9 cellular contexts compared by ENCODE assay signal in genomic region chr7:158702944-158703343, GRCh38. TPM values are rescaled to one million over a fixed set of nuclear protein-coding genes. Genes with fewer than 3 reads are reported as not detected.
A peak's percentile ranks its signal among the peaks of the same experiment; 100 is the strongest.
DNase-seq lines count a peak whose midpoint lies in the region; ATAC-seq, FAIRE-seq and TF ChIP-seq lines count a peak whose summit lies in the region.
"Had no signal": no experiment of that assay in that cellular context is flagged by ENCODE, and none has a peak within 500 bp of the region (broad histone marks: within the 10 kb centered on the region; RNA-seq: fewer than 3 reads in every experiment).

No MANE protein-coding gene starts in this region.

- no peak for FAIRE-seq in keratinocyte (lab: Jason Lieb, UNC)

- H3K4me1 ChIP-seq in keratinocyte (ENCODE audit: control insufficient read depth, extremely low read depth, insufficient read depth, low read length): peaks cover 12% of the 10 kb centered on the region

- H3K79me2 ChIP-seq in keratinocyte (ENCODE audit: control insufficient read depth, insufficient read depth, low read length): peaks cover 57% of the 10 kb centered on the region

- H3K27me3 ChIP-seq in keratinocyte (ENCODE audit: control insufficient read depth, extremely low read depth, insufficient read depth, low read length): no peaks in the 10 kb centered on the region

- no peaks in the 10 kb centered on the region for H3K9me3 Mint-ChIP-seq in Calu3 (ENCODE audit: low read depth, unreplicated experiment)
- H3K9me3 Mint-ChIP-seq in HFFc6: no peaks in the 10 kb centered on the region
- no peaks in the 10 kb centered on the region for H3K9me3 Mint-ChIP-seq in activated B cell treated with CpG ODN at 0.5 μM for 24 hours

- no peak for DNase-seq in Calu3
- no peak for DNase-seq in HFFc6
- no peak for DNase-seq in activated B cell treated with CpG ODN at 0.5 μM for 24 hours
- DNase-seq in keratinocyte (ENCODE audit: low read depth, low spot score): no peak
- no peak for DNase-seq in NCI-H2081 treated with DMSO at 0.1 percent for 48 hours (lab: John Stamatoyannopoulos, UW)
- no peak for DNase-seq in cerebellum (ENCODE audit: low spot score)
- DNase-seq: activated CD8-positive, alpha-beta memory T cell treated with anti-CD3 and anti-CD28 coated beads for 24 hours; NCI-H524 had no signal

- TF ChIP-seq CTCF in Calu3 (IDR thresholded peaks at IDR 0.05; ENCODE audit: unreplicated experiment) (no peak), HFFc6 (IDR thresholded peaks at IDR 0.05) (no peak), activated B cell treated with CpG ODN at 0.5 μM for 24 hours (IDR thresholded peaks at IDR 0.05) (no peak), keratinocyte (optimal IDR thresholded peaks at IDR 0.05 in 1 of 3, IDR thresholded peaks at IDR 0.05 in 1 of 3, conservative IDR thresholded peaks at IDR 0.05 in 1 of 3; ENCODE audit: extremely low read depth in 1 of 3, insufficient read depth in 2 of 3, low read length in 3 of 3) (no peak)

- H3K4me1 Mint-ChIP-seq in Calu3 (ENCODE audit: low read depth, unreplicated experiment): peaks cover 47% of the 10 kb centered on the region
- H3K4me1 Mint-ChIP-seq in HFFc6 (ENCODE audit: low read depth): peaks cover 44% of the 10 kb centered on the region
- peaks cover 13% of the 10 kb centered on the region for H3K4me1 Mint-ChIP-seq in activated B cell treated with CpG ODN at 0.5 μM for 24 hours

- H3K27ac Mint-ChIP-seq in Calu3 (ENCODE audit: unreplicated experiment) (no peak overlapping the region), HFFc6 (peak overlapping the region; percentile 62; the same call in 1 of the 2 replicates), activated B cell treated with CpG ODN at 0.5 μM for 24 hours (no peak overlapping the region)

- peaks cover 0 to 9% of the 10 kb centered on the region in 2 experiments for H3K36me3 ChIP-seq in keratinocyte (ENCODE audit: control insufficient read depth in 2 of 2, extremely low read depth in 1 of 2, insufficient read depth in 2 of 2, low read length in 2 of 2)

- no peak overlapping the region for H3K9ac ChIP-seq in keratinocyte (ENCODE audit: control insufficient read depth, extremely low read depth, insufficient read depth, low read length)

- H3K4me2 ChIP-seq in keratinocyte (ENCODE audit: control insufficient read depth, extremely low read depth, insufficient read depth, low read depth, low read length): peak overlapping the region; percentile 93

- ATAC-seq in activated B cell treated with CpG ODN at 0.5 μM for 24 hours (ENCODE audit: low read depth) (no peak), GM21390 (IDR thresholded peaks at IDR 0.05; ENCODE audit: unreplicated experiment) (no peak)

- no peaks in the 10 kb centered on the region for H3K9me1 ChIP-seq in keratinocyte (ENCODE audit: control insufficient read depth, extremely low read depth, insufficient read depth, low read length)

- intact Hi-C loops in Calu3 (cut with micrococcal nuclease; ENCODE audit: unreplicated experiment) (loop anchor here (5.0 kb wide), 1 partner anchor 114 kb away; no protein-coding TSS in a partner anchor), activated B cell treated with CpG ODN at 0.5 μM for 24 hours (cut with micrococcal nuclease) (loop anchor here (5.0 kb wide), 1 partner anchor 91 kb away; no protein-coding TSS in a partner anchor)

- H2AFZ ChIP-seq in keratinocyte (ENCODE audit: control insufficient read depth, low read length): no peak overlapping the region

- CTCF ChIA-PET in Calu3 (lab: Charles Lee): no interaction called here
- CTCF ChIA-PET in activated B cell treated with CpG ODN at 0.5 μM for 24 hours (lab: Charles Lee): no interaction called here

- H3K27me3 Mint-ChIP-seq in Calu3 (ENCODE audit: unreplicated experiment) (no peaks in the 10 kb centered on the region), HFFc6 (ENCODE audit: insufficient read depth) (no peaks in the 10 kb centered on the region), activated B cell treated with CpG ODN at 0.5 μM for 24 hours (no peaks in the 10 kb centered on the region)

- peaks cover 36% of the 10 kb centered on the region for H3K36me3 Mint-ChIP-seq in Calu3 (ENCODE audit: insufficient read depth, unreplicated experiment)
- peaks cover 35% of the 10 kb centered on the region for H3K36me3 Mint-ChIP-seq in HFFc6 (ENCODE audit: low read depth)
- H3K36me3 Mint-ChIP-seq in activated B cell treated with CpG ODN at 0.5 μM for 24 hours (ENCODE audit: low read depth): peaks cover 4% of the 10 kb centered on the region

- H3K4me3 Mint-ChIP-seq in Calu3 (ENCODE audit: low read depth, unreplicated experiment) (peak overlapping the region; percentile 95), HFFc6 (peak overlapping the region; percentile 85), activated B cell treated with CpG ODN at 0.5 μM for 24 hours (peak overlapping the region; percentile 3)

- TSS peak; percentile 54 for BruUV-seq in Calu3 (replicated peaks; lab: Mats Ljungman, UMichigan)

- POLR2A ChIA-PET in activated B cell treated with CpG ODN at 0.5 μM for 24 hours (lab: Charles Lee): no interaction called here

- no peaks in the 10 kb centered on the region for H3K9me3 ChIP-seq in keratinocyte (ENCODE audit: control insufficient read depth, low read depth, low read length)

- dilution Hi-C loops in keratinocyte (cut with MboI; ENCODE audit: extremely low pct_ligation_motif_present, low sequenced_read_pairs): no loop called here

- no peak overlapping the region for H3K4me3 ChIP-seq in keratinocyte (ENCODE audit: control insufficient read depth in 2 of 3, extremely low read depth in 1 of 3, insufficient read depth in 2 of 3, low read depth in 1 of 3, low read length in 3 of 3)

- H3K27ac ChIP-seq in keratinocyte (ENCODE audit: control insufficient read depth, insufficient read depth, low read length): peak overlapping the region; percentile 2

- H4K20me1 ChIP-seq in keratinocyte (ENCODE audit: control insufficient read depth, extremely low read depth, insufficient read depth, low read length): no peaks in the 10 kb centered on the region

RNA-seq across cellular contexts. Expression of gene NCAPG2, which starts 1.7 kb away (rescaled TPM):
- total RNA-seq in Calu3 (2022) (70.1 and 81.7 TPM in 2 replicates), activated B cell treated with CpG ODN at 0.5 μM for 24 hours (8.2 and 11.0 TPM in 2 replicates), cerebellum (21.2 TPM)
- 10 to 100 TPM; 27.1 to 60.3 (median 54.8) TPM for total RNA-seq in HFFc6 (2021; fragmentation: NEBNext Ultra II Directional; extraction: Animal tissue kit (Norgen Biotek cat#: 25700))
- polyA plus RNA-seq in keratinocyte: 4.4 to 16.5 TPM (median 14.9 TPM) in 3 replicates
- polyA plus RNA-seq in keratinocyte (2011; ENCODE audit: low read depth): 1.2 TPM
- 4.6 and 6.0 TPM in 2 replicates for polyA plus RNA-seq in keratinocyte (2011; cell fraction: cytosol; rRNA removed)
- polyA plus RNA-seq in keratinocyte (2011; cell fraction: nucleus; rRNA removed): 7.7 and 7.8 TPM in 2 replicates
- 1.5 and 12.4 TPM in 2 replicates for polyA plus RNA-seq in keratinocyte (2012; ENCODE audit: low replicate concordance)
- polyA minus RNA-seq in keratinocyte: 6.0 to 20.7 TPM (median 15.5 TPM) in 3 replicates
- 4.4 TPM for polyA minus RNA-seq in keratinocyte (2011; cell fraction: cytosol; rRNA and poly(A)+ RNA removed)
- 5.2 and 8.7 TPM in 2 replicates for polyA minus RNA-seq in keratinocyte (2011; cell fraction: nucleus; rRNA and poly(A)+ RNA removed)

Comparison
In these comparisons a context has a peak if more than half of its experiments do, and no peak if none do; other contexts are left out.
1. H3K4me3 Mint-ChIP-seq: peak in every context shown above with its lines; median percentile 95 in Calu3; 85 in HFFc6; 3 in activated B cell treated with CpG ODN at 0.5 μM for 24 hours.